ENCODE assay signal across 18 cellular contexts in genomic region chr9:91039835-91040140, GRCh38.
"Had no signal": no experiment of that assay in that cellular context is flagged by ENCODE, and none has a peak within 500 bp of the region (broad histone marks: within the 10 kb centered on the region; RNA-seq: fewer than 3 reads in every experiment).

No MANE protein-coding gene starts in this region.

- ATAC-seq: body of pancreas; lower lobe of right lung; stimulated activated naive CD8-positive, alpha-beta T cell treated with anti-CD3 and anti-CD28 coated beads, Interleukin-15, amount 100 ng/mL, for 72 hours had no signal

- H3K27ac Mint-ChIP-seq: activated CD4-positive, alpha-beta memory T cell treated with anti-CD3 and anti-CD28 coated beads, Interleukin-2, amount 10 ng/mL, durations not matched to agents 7 days and 5 days; nephron; stimulated activated naive CD8-positive, alpha-beta T cell treated with anti-CD3 and anti-CD28 coated beads, Interleukin-15, amount 100 ng/mL, for 72 hours had no signal

- H3K9me3 Mint-ChIP-seq: activated CD4-positive, alpha-beta memory T cell treated with anti-CD3 and anti-CD28 coated beads, Interleukin-2, amount 10 ng/mL, durations not matched to agents 7 days and 5 days; nephron; stimulated activated naive CD8-positive, alpha-beta T cell treated with anti-CD3 and anti-CD28 coated beads, Interleukin-15, amount 100 ng/mL, for 72 hours had no signal

- H3K4me3 Mint-ChIP-seq: activated CD4-positive, alpha-beta memory T cell treated with anti-CD3 and anti-CD28 coated beads, Interleukin-2, amount 10 ng/mL, durations not matched to agents 7 days and 5 days; activated naive CD8-positive, alpha-beta T cell; nephron; stimulated activated naive CD8-positive, alpha-beta T cell treated with anti-CD3 and anti-CD28 coated beads, Interleukin-15, amount 100 ng/mL, for 72 hours had no signal

- H3K4me3 ChIP-seq: body of pancreas, dorsolateral prefrontal cortex, lower lobe of right lung, testis, upper lobe of left lung had no signal

- H3K27ac ChIP-seq: body of pancreas, dorsolateral prefrontal cortex, lower lobe of right lung, testis, upper lobe of left lung, WERI-Rb-1 had no signal

- H3K36me3 ChIP-seq: lower lobe of right lung, upper lobe of left lung, WERI-Rb-1 had no signal

- H3K27me3 ChIP-seq: body of pancreas, testis, upper lobe of left lung had no signal

- H3K9me3 ChIP-seq: body of pancreas, lower lobe of right lung, testis, upper lobe of left lung had no signal

- DNase-seq: activated CD4-positive, alpha-beta memory T cell treated with anti-CD3 and anti-CD28 coated beads, Interleukin-2, amount 10 ng/mL, durations not matched to agents 7 days and 5 days; activated CD4-positive, alpha-beta T cell treated with anti-CD3 and anti-CD28 coated beads for 1 hour; amygdala; body of pancreas; dorsolateral prefrontal cortex; islet precursor cell; lower lobe of right lung; occipital lobe; posterior cingulate gyrus; stimulated activated CD4-positive, alpha-beta T cell treated with anti-CD3 and anti-CD28 coated beads, Interleukin-2, amount 100 ng/mL, for 24 hours; stimulated activated naive CD8-positive, alpha-beta T cell treated with anti-CD3 and anti-CD28 coated beads, Interleukin-15, amount 100 ng/mL, for 72 hours; SW 1271; T-helper 2 cell; testis; WERI-Rb-1 had no signal
